25 cellular contexts compared by ENCODE assay signal in genomic region chr4:72094054-72094780, GRCh38.
DNase-seq lines count a peak whose midpoint lies in the region; ATAC-seq, FAIRE-seq and TF ChIP-seq lines count a peak whose summit lies in the region.
"Had no signal": no experiment of that assay in that cellular context is flagged by ENCODE, and none has a peak within 500 bp of the region (broad histone marks: within the 10 kb centered on the region; RNA-seq: fewer than 3 reads in every experiment).

No MANE protein-coding gene starts in this region.

- intact Hi-C loops in GM12878 (cut with micrococcal nuclease; ENCODE audit: unreplicated experiment) = no loop called here

- WGBS in GM12878 (ENCODE audit: insufficient coverage, insufficient replicate concordance, low lambda C conversion rate, missing lambda C conversion rate) = 47% methylated on average over 5 of the region's 5 CpGs

- no peaks in the 10 kb centered on the region for H3K4me1 Mint-ChIP-seq in type B pancreatic cell (ENCODE audit: unreplicated experiment)
- H3K4me1 Mint-ChIP-seq: B cell; naive thymus-derived CD8-positive, alpha-beta T cell; stimulated activated effector memory CD8-positive, alpha-beta T cell treated with anti-CD3 and anti-CD28 coated beads, Interleukin-12 subunit alpha, Interleukin-12 subunit beta, amount 100 ng/mL, for 72 hours had no signal

- no peak for FAIRE-seq in GM12878 (lab: Jason Lieb, UNC)
- FAIRE-seq: pancreas had no signal

- H2AFZ ChIP-seq in GM12878 (ENCODE audit: control insufficient read depth, low read depth, low read length) = no peak overlapping the region

- POLR2A ChIA-PET in GM12878 (lab: Charles Lee) = no interaction called here

- H3K36me3 ChIP-seq in GM12878 (ENCODE audit: control insufficient read depth in 2 of 2, insufficient read depth in 2 of 2, low read length in 1 of 2) = no peaks in the 10 kb centered on the region
- H3K36me3 ChIP-seq: gastrocnemius medialis, MG63, pancreas, thoracic aorta had no signal

- H3K9me3 Mint-ChIP-seq in type B pancreatic cell = no peaks in the 10 kb centered on the region
- H3K9me3 Mint-ChIP-seq: activated CD4-positive, alpha-beta memory T cell treated with anti-CD3 and anti-CD28 coated beads for 36 hours had no signal

- TF ChIP-seq RAD21 in GM12878 (IDR thresholded peaks at IDR 0.05; ENCODE audit: insufficient read depth, low read depth, low read length) = no peak

- H3K4me1 ChIP-seq in GM12878 (ENCODE audit: control insufficient read depth, insufficient read depth, low read length) = no peaks in the 10 kb centered on the region
- H3K4me1 ChIP-seq: gastrocnemius medialis, pancreas had no signal

- no peak for TF ChIP-seq POLR2A in GM12878 (IDR thresholded peaks at IDR 0.05; ENCODE audit: low read depth, low read length)

- no peak overlapping the region for H3K9ac ChIP-seq in GM12878 (ENCODE audit: control insufficient read depth, insufficient read depth, low read length)

- H3K27ac ChIP-seq in GM12878 (ENCODE audit: control insufficient read depth, insufficient read depth) = no peak overlapping the region
- H3K27ac ChIP-seq: 22Rv1, dorsolateral prefrontal cortex, gastrocnemius medialis, pancreas, thoracic aorta had no signal

- no peaks in the 10 kb centered on the region for H4K20me1 ChIP-seq in GM12878 (ENCODE audit: control insufficient read depth, insufficient read depth)

- TF ChIP-seq CTCF in GM12878 (IDR thresholded peaks at IDR 0.05 in 2 of 3, conservative IDR thresholded peaks at IDR 0.05 in 1 of 3; ENCODE audit: control insufficient read depth in 2 of 3, extremely low read depth in 1 of 3, insufficient read depth in 1 of 3, low read depth in 3 of 3, low read length in 3 of 3) (no peak), type B pancreatic cell (conservative IDR thresholded peaks at IDR 0.05) (no peak)

- no peaks in the 10 kb centered on the region for H3K36me3 Mint-ChIP-seq in type B pancreatic cell
- H3K36me3 Mint-ChIP-seq: activated CD4-positive, alpha-beta memory T cell treated with anti-CD3 and anti-CD28 coated beads for 36 hours; naive thymus-derived CD8-positive, alpha-beta T cell; stimulated activated effector memory CD8-positive, alpha-beta T cell treated with anti-CD3 and anti-CD28 coated beads, Interleukin-12 subunit alpha, Interleukin-12 subunit beta, amount 100 ng/mL, for 72 hours had no signal

- H3K79me2 ChIP-seq in GM12878 (ENCODE audit: control insufficient read depth, insufficient read depth, low read length) = no peaks in the 10 kb centered on the region

- CTCF ChIA-PET in GM12878 (lab: Yijun Ruan, JAX) = interaction anchor here (0.8 to 0.9 kb wide), 2 partner anchors 9 to 11 kb away, joined by 3 read pairs; no protein-coding TSS in a partner anchor

- no peak overlapping the region for H3K4me3 ChIP-seq in GM12878
- H3K4me3 ChIP-seq: dorsolateral prefrontal cortex, gastrocnemius medialis, MG63, pancreas, thoracic aorta had no signal

- H3K9me3 ChIP-seq in GM12878 (replicated peaks; ENCODE audit: control insufficient read depth, insufficient read depth, low read length) = no peaks in the 10 kb centered on the region
- H3K9me3 ChIP-seq: gastrocnemius medialis, MG63, pancreas, thoracic aorta had no signal

- H3K4me2 ChIP-seq in GM12878 (ENCODE audit: control insufficient read depth, insufficient read depth) = no peak overlapping the region

- DNase-seq in DMS53 (lab: John Stamatoyannopoulos, UW) = peak; percentile 47
- no peak for DNase-seq in DMS53 treated with DMSO at 0.1 percent for 48 hours (lab: John Stamatoyannopoulos, UW; ENCODE audit: unreplicated experiment)
- peak; percentile 10 for DNase-seq in NCI-H2107 (lab: John Stamatoyannopoulos, UW)
- no peak for DNase-seq in GM12878 (ENCODE audit: low read depth, low spot score)
- DNase-seq in type B pancreatic cell (ENCODE audit: extremely low spot score, unreplicated experiment) = peak; percentile 63
- no peak for DNase-seq in activated T-cell treated with anti-CD3 and anti-CD28 coated beads for 4 hours
- no peak for DNase-seq in T-helper 9 cell
- DNase-seq in NCI-H2227 treated with DMSO at 0.1 percent for 48 hours (lab: John Stamatoyannopoulos, UW) = no peak
- DNase-seq: activated CD4-positive, alpha-beta memory T cell treated with anti-CD3 and anti-CD28 coated beads for 36 hours; activated naive CD4-positive, alpha-beta T cell; activated T-cell treated with anti-CD3 and anti-CD28 coated beads, Interleukin-2, amount 50 U/mL, for 1 hour; amniotic stem cell; Calu3; dorsolateral prefrontal cortex; gastrocnemius medialis; IMR-90; MG63; naive thymus-derived CD8-positive, alpha-beta T cell; Right ventricle myocardium superior had no signal

- no peaks in the 10 kb centered on the region for H3K27me3 Mint-ChIP-seq in type B pancreatic cell
- H3K27me3 Mint-ChIP-seq: activated CD4-positive, alpha-beta memory T cell treated with anti-CD3 and anti-CD28 coated beads for 36 hours; B cell; naive thymus-derived CD8-positive, alpha-beta T cell had no signal

- BruUV-seq in GM12878 (replicated peaks; lab: Mats Ljungman, UMichigan) = no TSS peak

- no peak overlapping the region for H3K4me3 Mint-ChIP-seq in type B pancreatic cell
- H3K4me3 Mint-ChIP-seq: activated CD4-positive, alpha-beta memory T cell treated with anti-CD3 and anti-CD28 coated beads for 36 hours; B cell; naive thymus-derived CD8-positive, alpha-beta T cell; stimulated activated effector memory CD8-positive, alpha-beta T cell treated with anti-CD3 and anti-CD28 coated beads, Interleukin-12 subunit alpha, Interleukin-12 subunit beta, amount 100 ng/mL, for 72 hours had no signal

- SMC1A ChIA-PET in GM12878 (lab: Charles Lee; ENCODE audit: uncharacterized antibody, unreplicated experiment) = interaction anchor here (1.3 to 6.5 kb wide), 5 partner anchors 8 to 24 kb away, joined by 3 to 35 read pairs (median 7); no protein-coding TSS in a partner anchor

- RAD21 ChIA-PET in GM12878 (lab: Charles Lee; ENCODE audit: unreplicated experiment) = no interaction called here

- in situ Hi-C loops in GM12878 (cut with MboI) = no loop called here

- no peak overlapping the region for H3K27ac Mint-ChIP-seq in type B pancreatic cell
- H3K27ac Mint-ChIP-seq: activated CD4-positive, alpha-beta memory T cell treated with anti-CD3 and anti-CD28 coated beads for 36 hours; B cell; naive thymus-derived CD8-positive, alpha-beta T cell; stimulated activated effector memory CD8-positive, alpha-beta T cell treated with anti-CD3 and anti-CD28 coated beads, Interleukin-12 subunit alpha, Interleukin-12 subunit beta, amount 100 ng/mL, for 72 hours had no signal

- H3K27me3 ChIP-seq in GM12878 (replicated peaks in 1 of 2; ENCODE audit: control insufficient read depth in 2 of 2, insufficient read depth in 2 of 2, low read length in 1 of 2) = no peaks in the 10 kb centered on the region
- H3K27me3 ChIP-seq: gastrocnemius medialis, MG63, pancreas had no signal

- no peak for TF ChIP-seq EP300 in GM12878 (IDR thresholded peaks at IDR 0.05; ENCODE audit: borderline replicate concordance in 1 of 2, control insufficient read depth in 1 of 2, low read depth in 2 of 2, low read length in 2 of 2)

- ATAC-seq in GM12878 = peak; percentile 36
- ATAC-seq: gastrocnemius medialis; naive thymus-derived CD8-positive, alpha-beta T cell; pancreas; sciatic nerve; stimulated activated effector memory CD8-positive, alpha-beta T cell treated with anti-CD3 and anti-CD28 coated beads, Interleukin-12 subunit alpha, Interleukin-12 subunit beta, amount 100 ng/mL, for 72 hours had no signal

TF ChIP-seq in GM12878, 131 proteins besides CTCF, POLR2A, EP300 and RAD21 (continues in another document):
- TF ChIP-seq EGR1 (IDR thresholded peaks at IDR 0.05; ENCODE audit: borderline replicate concordance in 1 of 2, low read depth in 2 of 2, low read length in 2 of 2) (no peak), EED (IDR thresholded peaks at IDR 0.05; ENCODE audit: low read depth) (no peak), TCF3 (IDR thresholded peaks at IDR 0.05; ENCODE audit: borderline replicate concordance, insufficient read depth, low read depth, low read length) (no peak), ZBTB40 (IDR thresholded peaks at IDR 0.05; ENCODE audit: borderline replicate concordance) (no peak), HSF1 (IDR thresholded peaks at IDR 0.05; ENCODE audit: low read depth, low read length) (no peak)

Comparison
In these comparisons a context has a peak if more than half of its experiments do, and no peak if none do; other contexts are left out.
1. DNase-seq: peak in DMS53 (single experiment), NCI-H2107 (single experiment) and type B pancreatic cell (single experiment); none in DMS53 treated with DMSO at 0.1 percent for 48 hours (single experiment), GM12878 (single experiment), activated T-cell treated with anti-CD3 and anti-CD28 coated beads for 4 hours (single experiment), T-helper 9 cell (single experiment) and NCI-H2227 treated with DMSO at 0.1 percent for 48 hours (single experiment).